Comparison of ENCODE assay signal across 27 cellular contexts in genomic region chr9:100309992-100310391, GRCh38. TPM values are rescaled to one million over a fixed set of nuclear protein-coding genes. Genes with fewer than 3 reads are reported as not detected.
A peak's percentile ranks its signal among the peaks of the same experiment; 100 is the strongest.
DNase-seq lines count a peak whose midpoint lies in the region; ATAC-seq and TF ChIP-seq lines count a peak whose summit lies in the region.
"Had no signal": no experiment of that assay in that cellular context is flagged by ENCODE, and none has a peak within 500 bp of the region (broad histone marks: within the 10 kb centered on the region; RNA-seq: fewer than 3 reads in every experiment).

No MANE protein-coding gene starts in this region.

- no peak for ATAC-seq in activated CD4-positive, CD25-positive, alpha-beta regulatory T cell treated with anti-CD3 and anti-CD28 coated beads, Interleukin-2, amount 50 U/mL, for 24 hours
- no peak for ATAC-seq in omental fat pad (ENCODE audit: low FRiP score)
- ATAC-seq: left ventricle myocardium superior; naive thymus-derived CD4-positive, alpha-beta T cell; Panc1; stimulated activated memory B cell treated with anti-CD40 and anti-IgM and Interleukin-4, amounts not matched to agents 10 μg/mL and 1 μg/mL and 100 μg/mL, for 72 hours had no signal

- DNase-seq in AG08395 (ENCODE audit: low spot score) (peak; percentile 22), EL (peak; percentile 41), astrocyte of the hippocampus (ENCODE audit: low read depth, low spot score) (peak; percentile 32), iris pigment epithelial cell (ENCODE audit: low read depth) (peak; percentile 32), activated gamma-delta T cell treated with Interleukin-2 at 50 U/mL for 16 hours (no peak), omental fat pad (ENCODE audit: low spot score) (no peak), NCI-H1436 (lab: John Stamatoyannopoulos, UW) (no peak)
- DNase-seq: activated CD4-positive, CD25-positive, alpha-beta regulatory T cell treated with anti-CD3 and anti-CD28 coated beads, Interleukin-2, amount 50 U/mL, for 72 hours; activated naive CD4-positive, alpha-beta T cell treated with Interleukin-2 at 50 U/mL for 16 hours; activated T-cell treated with anti-CD3 and anti-CD28 coated beads, Interleukin-2, amount 50 U/mL, for 1 hour; anterior cingulate cortex; CD8-positive, alpha-beta memory T cell; central memory CD4-positive, alpha-beta T cell; foreskin melanocyte; GDM1; hippocampal formation; left ventricle myocardium superior; naive thymus-derived CD4-positive, alpha-beta T cell; NCI-H2171; NCI-H524 treated with DMSO at 0.1 percent for 48 hours; occipital lobe; SIG-M5; stimulated activated CD4-positive, alpha-beta T cell treated with anti-CD3 and anti-CD28 coated beads, Interleukin-2, amount 100 ng/mL, for 48 hours; uterus had no signal

- no peak for TF ChIP-seq CTCF in omental fat pad (IDR thresholded peaks at IDR 0.05)

RNA-seq across cellular contexts. Expression of gene TEX10, which starts 42.8 kb away (rescaled TPM):
- total RNA-seq in omental fat pad: 10 to 100 TPM; 15.8 to 51.0 (median 29.9) TPM

Comparison
In these comparisons a context has a peak if more than half of its experiments do, and no peak if none do; other contexts are left out.
1. DNase-seq: peak in AG08395 (single experiment), EL (single experiment), astrocyte of the hippocampus (single experiment) and iris pigment epithelial cell (single experiment); none in activated gamma-delta T cell treated with Interleukin-2 at 50 U/mL for 16 hours (single experiment), omental fat pad (single experiment) and NCI-H1436 (single experiment).